Comparison of ENCODE assay signal across 10 cellular contexts in genomic region chr7:116653204-116653603, GRCh38. TPM values are rescaled to one million over a fixed set of nuclear protein-coding genes. Genes with fewer than 3 reads are reported as not detected.
A peak's percentile ranks its signal among the peaks of the same experiment; 100 is the strongest.
DNase-seq lines count a peak whose midpoint lies in the region; ATAC-seq and TF ChIP-seq lines count a peak whose summit lies in the region.
"Had no signal": no experiment of that assay in that cellular context is flagged by ENCODE, and none has a peak within 500 bp of the region (broad histone marks: within the 10 kb centered on the region; RNA-seq: fewer than 3 reads in every experiment).

No MANE protein-coding gene starts in this region.

- H3K4me3 ChIP-seq in choroid plexus epithelial cell (ENCODE audit: low read depth, low read length) = no peak overlapping the region
- no peak overlapping the region for H3K4me3 ChIP-seq in psoas muscle

- no peaks in the 10 kb centered on the region for H3K36me3 ChIP-seq in psoas muscle (ENCODE audit: insufficient read depth in 1 of 2, low read depth in 1 of 2)

- intact Hi-C loops in psoas muscle (cut with DNase I) = no loop called here

- H3K9me3 ChIP-seq in psoas muscle = no peaks in the 10 kb centered on the region

- TF ChIP-seq CTCF in choroid plexus epithelial cell (conservative IDR thresholded peaks at IDR 0.05; ENCODE audit: low read depth, low read length) (no peak), psoas muscle (IDR thresholded peaks at IDR 0.05) (no peak)

- peaks cover 16% of the 10 kb centered on the region for H3K4me1 ChIP-seq in psoas muscle

- WGBS in psoas muscle, 3 donors = 25 to 35% (median 32%) methylated on average over 3 of the region's 3 CpGs

- ATAC-seq in psoas muscle = peak; percentile 89 to 94 (median 93)
- ATAC-seq in HG03457 (IDR thresholded peaks at IDR 0.05; ENCODE audit: unreplicated experiment) = no peak
- no peak for ATAC-seq in HG02840 (IDR thresholded peaks at IDR 0.05; ENCODE audit: low FRiP score, unreplicated experiment)

- no peaks in the 10 kb centered on the region for H3K27me3 ChIP-seq in psoas muscle (ENCODE audit: insufficient read depth in 3 of 3, low read length in 2 of 3)

- H3K27ac ChIP-seq in psoas muscle = peak overlapping the region; percentile 75

- DNase-seq in GDM1 (lab: John Stamatoyannopoulos, UW) (peak; percentile 27), Kasumi-1 (lab: John Stamatoyannopoulos, UW) (peak; percentile 9 to 20), choroid plexus epithelial cell (ENCODE audit: low read depth) (peak; percentile 86), psoas muscle (no peak), NCI-H146 (lab: John Stamatoyannopoulos, UW) (no peak), DMS114 treated with DMSO at 0.1 percent for 48 hours (lab: John Stamatoyannopoulos, UW; ENCODE audit: unreplicated experiment) (no peak)
- DNase-seq: activated CD4-positive, alpha-beta T cell treated with anti-CD3 and anti-CD28 coated beads, Interleukin-2, amount 50 U/mL, for 4 hours; kidney had no signal

RNA-seq across cellular contexts. Expression of gene MET, which starts 18.8 kb away (rescaled TPM):
- 10 to 100 TPM; 17.8 to 84.1 (median 29.3) TPM for total RNA-seq in psoas muscle
- 10 to 100 TPM in 2 of 3 donors, 1 to 10 TPM in 1; 5.9 to 50.3 (median 11.0) TPM for polyA plus RNA-seq in psoas muscle

Comparison
In these comparisons a context has a peak if more than half of its experiments do, and no peak if none do; other contexts are left out.
1. DNase-seq: peak in GDM1 (single experiment), Kasumi-1 (2 of 2) and choroid plexus epithelial cell (single experiment); none in psoas muscle (0 of 2), NCI-H146 (single experiment) and DMS114 treated with DMSO at 0.1 percent for 48 hours (single experiment).
2. ATAC-seq: peak in psoas muscle (4 of 4); none in HG03457 (single experiment) and HG02840 (single experiment).